ENCODE assay signal across 22 cellular contexts in genomic region chr3:124969963-124970722, GRCh38. TPM values are rescaled to one million over a fixed set of nuclear protein-coding genes. Genes with fewer than 3 reads are reported as not detected.
"Had no signal": no experiment of that assay in that cellular context is flagged by ENCODE, and none has a peak within 500 bp of the region (broad histone marks: within the 10 kb centered on the region; RNA-seq: fewer than 3 reads in every experiment).

No MANE protein-coding gene starts in this region.

- H3K27ac ChIP-seq: foreskin keratinocyte, skin epidermis, VCaP had no signal

- H3K4me3 ChIP-seq: skin epidermis had no signal

- DNase-seq: activated CD4-positive, alpha-beta T cell treated with anti-CD3 and anti-CD28 coated beads for 1 hour; activated CD4-positive, alpha-beta T cell treated with anti-CD3 and anti-CD28 coated beads, Interleukin-2, amount 50 U/mL, for 48 hours; activated CD8-positive, alpha-beta memory T cell treated with anti-CD3 and anti-CD28 coated beads, Interleukin-2, amount 10 ng/mL, durations not matched to agents 7 days and 5 days; activated effector memory CD4-positive, alpha-beta T cell treated with Interleukin-2 at 50 U/mL for 16 hours; activated T-cell treated with anti-CD3 and anti-CD28 coated beads, Interleukin-2, amount 50 U/mL, for 1 hour; amniotic stem cell; foreskin keratinocyte; head of caudate nucleus; mammary epithelial cell; right cardiac atrium; stimulated activated CD4-positive, alpha-beta T cell treated with anti-CD3 and anti-CD28 coated beads, Interleukin-4, amount 100 ng/mL, for 24 hours; stimulated activated naive CD4-positive, alpha-beta T cell; trophoblast cell had no signal

- H3K9me3 Mint-ChIP-seq: activated naive CD4-positive, alpha-beta T cell treated with anti-CD3 and anti-CD28 coated beads, Interleukin-2, amount 50 U/mL, for 24 hours; nephron had no signal

- H3K27me3 ChIP-seq: foreskin keratinocyte had no signal

- H3K27ac Mint-ChIP-seq: activated naive CD4-positive, alpha-beta T cell treated with anti-CD3 and anti-CD28 coated beads, Interleukin-2, amount 50 U/mL, for 24 hours; progenitor cell of endocrine pancreas had no signal

- H3K4me1 Mint-ChIP-seq: activated naive CD4-positive, alpha-beta T cell treated with anti-CD3 and anti-CD28 coated beads, Interleukin-2, amount 50 U/mL, for 24 hours; nephron had no signal

- FAIRE-seq: colon had no signal

- H3K4me1 ChIP-seq: foreskin keratinocyte had no signal

- ATAC-seq: activated CD8-positive, alpha-beta memory T cell treated with anti-CD3 and anti-CD28 coated beads, Interleukin-2, amount 10 ng/mL, durations not matched to agents 7 days and 5 days; foreskin keratinocyte; left lobe of liver; right cardiac atrium had no signal

- H3K4me3 Mint-ChIP-seq: activated CD8-positive, alpha-beta memory T cell treated with anti-CD3 and anti-CD28 coated beads, Interleukin-2, amount 10 ng/mL, durations not matched to agents 7 days and 5 days; activated naive CD4-positive, alpha-beta T cell treated with anti-CD3 and anti-CD28 coated beads, Interleukin-2, amount 50 U/mL, for 24 hours; nephron had no signal

- H3K27me3 Mint-ChIP-seq: activated CD8-positive, alpha-beta memory T cell treated with anti-CD3 and anti-CD28 coated beads, Interleukin-2, amount 10 ng/mL, durations not matched to agents 7 days and 5 days; activated naive CD4-positive, alpha-beta T cell treated with anti-CD3 and anti-CD28 coated beads, Interleukin-2, amount 50 U/mL, for 24 hours; progenitor cell of endocrine pancreas had no signal

RNA-seq across cellular contexts. Expression of gene MUC13, which starts 35.6 kb away (rescaled TPM):
- total RNA-seq: activated CD8-positive, alpha-beta memory T cell treated with anti-CD3 and anti-CD28 coated beads, Interleukin-2, amount 10 ng/mL, durations not matched to agents 7 days and 5 days; foreskin keratinocyte; mammary epithelial cell; omental fat pad; progenitor cell of endocrine pancreas; right cardiac atrium; T-helper 1 cell treated with Interleukin-12 subunit alpha and Interleukin-12 subunit beta and Interleukin-4 antibody, amounts not matched to agents 30 ng/mL and 1 ng/mL, for 36 hours had no signal
- polyA plus RNA-seq: foreskin keratinocyte, mammary epithelial cell had no signal
